Comparison of ENCODE assay signal across 2 cellular contexts in genomic region chr6:161094904-161095440, GRCh38.
TF ChIP-seq lines count a peak whose summit lies in the region.

No MANE protein-coding gene starts in this region.

TF ChIP-seq in SK-N-SH, 30 proteins besides CTCF, POLR2A, EP300 and RAD21 (continued from another document):
- TF ChIP-seq, protein P1, sequence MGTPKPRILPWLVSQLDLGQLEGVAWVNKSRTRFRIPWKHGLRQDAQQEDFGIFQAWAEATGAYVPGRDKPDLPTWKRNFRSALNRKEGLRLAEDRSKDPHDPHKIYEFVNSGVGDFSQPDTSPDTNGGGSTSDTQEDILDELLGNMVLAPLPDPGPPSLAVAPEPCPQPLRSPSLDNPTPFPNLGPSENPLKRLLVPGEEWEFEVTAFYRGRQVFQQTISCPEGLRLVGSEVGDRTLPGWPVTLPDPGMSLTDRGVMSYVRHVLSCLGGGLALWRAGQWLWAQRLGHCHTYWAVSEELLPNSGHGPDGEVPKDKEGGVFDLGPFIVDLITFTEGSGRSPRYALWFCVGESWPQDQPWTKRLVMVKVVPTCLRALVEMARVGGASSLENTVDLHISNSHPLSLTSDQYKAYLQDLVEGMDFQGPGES (IDR thresholded peaks at IDR 0.05; ENCODE audit: low read depth, low read length) = no peak
- peak; percentile 9; the same call in 1 of the 2 replicates for TF ChIP-seq JUND (IDR thresholded peaks at IDR 0.05)
- no peak for TF ChIP-seq POLR2AphosphoS5 (IDR thresholded peaks at IDR 0.05; ENCODE audit: low read depth, low read length)
- no peak for TF ChIP-seq EZH2phosphoT487 (IDR thresholded peaks at IDR 0.05; ENCODE audit: borderline replicate concordance, low read depth)
- TF ChIP-seq RFX5 (IDR thresholded peaks at IDR 0.05; ENCODE audit: low read length) = no peak

TF ChIP-seq in SK-N-SH treated with all-trans-retinoic acid at 6 μM for 48 hours, 23 proteins besides CTCF, POLR2A, EP300 and RAD21 (continued from another document):
- TF ChIP-seq ZNF70 (CRISPR knock-in tag; IDR thresholded peaks at IDR 0.05) (no peak), ZNF565 (CRISPR knock-in tag; conservative IDR thresholded peaks at IDR 0.05; ENCODE audit: low read depth) (no peak), ISL1 (CRISPR knock-in tag; IDR thresholded peaks at IDR 0.05) (no peak), TCF4 (CRISPR knock-in tag; IDR thresholded peaks at IDR 0.05; ENCODE audit: borderline replicate concordance) (no peak), ZC3H10 (CRISPR knock-in tag; IDR thresholded peaks at IDR 0.05) (no peak), ZNF8 (CRISPR knock-in tag; IDR thresholded peaks at IDR 0.05) (no peak), TOX (CRISPR knock-in tag; IDR thresholded peaks at IDR 0.05; ENCODE audit: borderline replicate concordance) (no peak), GLIS3 (CRISPR knock-in tag; IDR thresholded peaks at IDR 0.05) (no peak), POU6F1 (CRISPR knock-in tag; IDR thresholded peaks at IDR 0.05; ENCODE audit: borderline replicate concordance, low read depth) (no peak), PPARA (CRISPR knock-in tag; IDR thresholded peaks at IDR 0.05; ENCODE audit: borderline replicate concordance) (no peak), CSDC2 (CRISPR knock-in tag; IDR thresholded peaks at IDR 0.05) (no peak), ZFP30 (CRISPR knock-in tag; IDR thresholded peaks at IDR 0.05) (no peak)
